Comparison of ENCODE assay signal across 20 cellular contexts in genomic region chr21:39972471-39972870, GRCh38.
"Had no signal": no experiment of that assay in that cellular context is flagged by ENCODE, and none has a peak within 500 bp of the region (broad histone marks: within the 10 kb centered on the region; RNA-seq: fewer than 3 reads in every experiment).

No MANE protein-coding gene starts in this region.

- H3K4me3 Mint-ChIP-seq: dendritic cell treated with granulocyte-macrophage colony-stimulating factor and Interleukin-4, amounts not matched to agents 40 ng/mL and 50 ng/mL, for 4 days; effector memory CD8-positive, alpha-beta T cell; memory B cell; naive thymus-derived CD4-positive, alpha-beta T cell; nephron progenitor cell; stimulated activated effector memory CD8-positive, alpha-beta T cell treated with anti-CD3 and anti-CD28 coated beads, Interleukin-12 subunit alpha, Interleukin-12 subunit beta, amount 100 ng/mL, for 72 hours had no signal

- H3K9me3 ChIP-seq: lower lobe of right lung, ovary, tibial artery had no signal

- H3K27me3 Mint-ChIP-seq: dendritic cell treated with granulocyte-macrophage colony-stimulating factor and Interleukin-4, amounts not matched to agents 40 ng/mL and 50 ng/mL, for 4 days had no signal

- H3K4me1 ChIP-seq: esophagus squamous epithelium, left ventricle myocardium inferior, lower lobe of right lung, tibial artery had no signal

- H3K36me3 Mint-ChIP-seq: memory B cell; stimulated activated effector memory CD8-positive, alpha-beta T cell treated with anti-CD3 and anti-CD28 coated beads, Interleukin-12 subunit alpha, Interleukin-12 subunit beta, amount 100 ng/mL, for 72 hours had no signal

- H3K27ac ChIP-seq: esophagus squamous epithelium, left ventricle myocardium inferior, lower lobe of right lung, ovary, tibial artery had no signal

- H3K4me1 Mint-ChIP-seq: memory B cell; naive thymus-derived CD4-positive, alpha-beta T cell; stimulated activated effector memory CD8-positive, alpha-beta T cell treated with anti-CD3 and anti-CD28 coated beads, Interleukin-12 subunit alpha, Interleukin-12 subunit beta, amount 100 ng/mL, for 72 hours had no signal

- H3K36me3 ChIP-seq: esophagus squamous epithelium, left ventricle myocardium inferior, lower lobe of right lung, ovary, tibial artery had no signal

- H3K27ac Mint-ChIP-seq: dendritic cell treated with granulocyte-macrophage colony-stimulating factor and Interleukin-4, amounts not matched to agents 40 ng/mL and 50 ng/mL, for 4 days; effector memory CD8-positive, alpha-beta T cell; memory B cell; naive thymus-derived CD4-positive, alpha-beta T cell; nephron progenitor cell; stimulated activated effector memory CD8-positive, alpha-beta T cell treated with anti-CD3 and anti-CD28 coated beads, Interleukin-12 subunit alpha, Interleukin-12 subunit beta, amount 100 ng/mL, for 72 hours had no signal

- DNase-seq: cerebellar nuclear complex; effector memory CD8-positive, alpha-beta T cell; esophagus squamous epithelium; foreskin fibroblast; kidney; left cardiac atrium; left ventricle myocardium inferior; lower lobe of right lung; naive thymus-derived CD4-positive, alpha-beta T cell; nephron progenitor cell; nucleus accumbens; ovary; right cardiac atrium; stimulated activated CD4-positive, alpha-beta T cell treated with anti-CD3 and anti-CD28 coated beads, Interleukin-4, amount 100 ng/mL, for 1 hour; stimulated activated CD8-positive, alpha-beta memory T cell treated with anti-CD3 and anti-CD28 coated beads, Interleukin-4, amount 100 ng/mL, for 48 hours; stimulated activated naive CD8-positive, alpha-beta T cell treated with anti-CD3 and anti-CD28 coated beads, Interleukin-15, Interleukin-2, amounts not matched to agents 100 U/mL and 50 U/mL, for 24 hours; tibial artery had no signal

- ATAC-seq: effector memory CD8-positive, alpha-beta T cell; left cardiac atrium; lower lobe of right lung; naive thymus-derived CD4-positive, alpha-beta T cell; right cardiac atrium; stimulated activated effector memory CD8-positive, alpha-beta T cell treated with anti-CD3 and anti-CD28 coated beads, Interleukin-12 subunit alpha, Interleukin-12 subunit beta, amount 100 ng/mL, for 72 hours; stimulated activated naive CD8-positive, alpha-beta T cell treated with anti-CD3 and anti-CD28 coated beads, Interleukin-15, Interleukin-2, amounts not matched to agents 100 U/mL and 50 U/mL, for 24 hours had no signal

- H3K4me3 ChIP-seq: esophagus squamous epithelium, left ventricle myocardium inferior, lower lobe of right lung, ovary, tibial artery had no signal

- H3K27me3 ChIP-seq: ovary had no signal
